Comparison of ENCODE assay signal across 27 cellular contexts in the genomic region with DNA sequence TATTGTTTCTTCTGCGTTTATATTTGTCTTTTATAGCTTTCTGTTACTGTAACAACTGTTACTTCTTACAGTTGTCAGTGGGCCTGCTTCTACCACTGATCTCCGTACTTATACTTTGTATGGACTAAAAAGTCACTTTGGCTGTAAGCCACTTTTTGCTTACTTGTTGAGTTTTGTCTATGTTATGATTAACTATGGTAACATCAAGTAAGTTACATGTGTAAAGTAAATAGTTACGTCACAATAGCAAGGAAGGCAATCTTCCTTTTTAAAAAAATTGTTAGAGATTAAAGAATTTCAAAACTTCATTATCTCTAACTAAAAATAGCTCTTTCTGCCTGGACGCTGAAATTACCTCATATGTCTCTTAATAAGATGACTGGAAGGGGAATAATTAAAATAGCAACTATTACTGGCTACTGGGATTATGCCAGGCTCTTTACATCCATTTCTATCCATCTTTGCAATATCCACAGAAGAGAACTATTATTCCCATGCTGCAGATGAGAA. TPM values are rescaled to one million over a fixed set of nuclear protein-coding genes. Genes with fewer than 3 reads are reported as not detected.
DNase-seq lines count a peak whose midpoint lies in the region; ATAC-seq and TF ChIP-seq lines count a peak whose summit lies in the region.
"Had no signal": no experiment of that assay in that cellular context is flagged by ENCODE, and none has a peak within 500 bp of the region (broad histone marks: within the 10 kb centered on the region; RNA-seq: fewer than 3 reads in every experiment).

No MANE protein-coding gene starts in this region.

- intact Hi-C loops in left cardiac atrium (cut with DNase I) = loop anchor here in 1 of 2 donors (5.0 kb wide), 1 partner anchor 126 kb away; no protein-coding TSS in a partner anchor

- POLR2A ChIA-PET in HEK293T (lab: Yijun Ruan, JAX) = no interaction called here

- DNase-seq in EH (ENCODE audit: low read depth) (peak; percentile 53), M059J (ENCODE audit: low read depth) (peak; percentile 35), fibroblast of gingiva (ENCODE audit: low read depth) (peak; percentile 24), iris pigment epithelial cell (ENCODE audit: low read depth) (peak; percentile 50), HEK293T (ENCODE audit: extremely low spot score) (no peak), left cardiac atrium (no peak)
- DNase-seq: CD4-positive, CD25-positive, alpha-beta regulatory T cell; DMS153; DND-41; H7; MV-4-11; NCI-H1105 treated with DMSO at 0.1 percent for 48 hours; NCI-H146; NCI-H1930; NCI-H2107; NCI-H446; NCI-H526; NCI-H82; NK-92 treated with Interleukin-12 subunit alpha and Interleukin-12 subunit beta, amount 100 ng/mL, for 24 hours; PC-9; SJCRH30 had no signal

- ATAC-seq in HG02571 (IDR thresholded peaks at IDR 0.05; ENCODE audit: unreplicated experiment) (no peak), left cardiac atrium (no peak)
- ATAC-seq: Right ventricle myocardium inferior, SK-N-SH treated with all-trans-retinoic acid at 6 μM for 48 hours had no signal

- CTCF ChIA-PET in HEK293T (lab: Yijun Ruan, JAX) = interaction anchor here (0.9 to 1.0 kb wide), 2 partner anchors 10 to 435 kb away, joined by 3 read pairs; no protein-coding TSS in a partner anchor

TF ChIP-seq in HEK293T, 16 proteins besides CTCF, POLR2A, EP300 and RAD21:
- TF ChIP-seq, protein P1, sequence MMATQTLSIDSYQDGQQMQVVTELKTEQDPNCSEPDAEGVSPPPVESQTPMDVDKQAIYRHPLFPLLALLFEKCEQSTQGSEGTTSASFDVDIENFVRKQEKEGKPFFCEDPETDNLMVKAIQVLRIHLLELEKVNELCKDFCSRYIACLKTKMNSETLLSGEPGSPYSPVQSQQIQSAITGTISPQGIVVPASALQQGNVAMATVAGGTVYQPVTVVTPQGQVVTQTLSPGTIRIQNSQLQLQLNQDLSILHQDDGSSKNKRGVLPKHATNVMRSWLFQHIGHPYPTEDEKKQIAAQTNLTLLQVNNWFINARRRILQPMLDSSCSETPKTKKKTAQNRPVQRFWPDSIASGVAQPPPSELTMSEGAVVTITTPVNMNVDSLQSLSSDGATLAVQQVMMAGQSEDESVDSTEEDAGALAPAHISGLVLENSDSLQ (IDR thresholded peaks at IDR 0.05) = no peak
- no peak for TF ChIP-seq LEF1 (IDR thresholded peaks at IDR 0.05; ENCODE audit: borderline replicate concordance)

RNA-seq across cellular contexts. Expression of gene TFB1M, which starts 10.9 kb away (rescaled TPM):
- 18.5 and 25.1 TPM in 2 replicates for total RNA-seq in M059J (2014; rRNA removed; shearing (Covaris generic))
- 10 to 100 TPM; 13.9 to 15.6 TPM for total RNA-seq in left cardiac atrium

RNA-seq across cellular contexts. Expression of gene CLDN20, which starts 39.6 kb away (rescaled TPM):
- total RNA-seq in M059J (2014; rRNA removed; shearing (Covaris generic)) = not detected in 2 replicates
- not detected for total RNA-seq in left cardiac atrium
- total RNA-seq: A172; CD4-positive, CD25-positive, alpha-beta regulatory T cell; H7; HT1080; PC-9; RPMI7951; SJCRH30 had no signal

Comparison
In these comparisons a context has a peak if more than half of its experiments do, and no peak if none do; other contexts are left out.
1. DNase-seq: peak in EH (single experiment), M059J (single experiment), fibroblast of gingiva (single experiment) and iris pigment epithelial cell (single experiment); none in HEK293T (single experiment) and left cardiac atrium (single experiment).